Comparison of ENCODE assay signal across 1 cellular context in genomic region chr19:17949956-17950309, GRCh38.
A peak's percentile ranks its signal among the peaks of the same experiment; 100 is the strongest.
TF ChIP-seq lines count a peak whose summit lies in the region.

No MANE protein-coding gene starts in this region.

TF ChIP-seq in HEK293, 187 proteins besides CTCF, POLR2A, EP300 and RAD21:
- TF ChIP-seq SETDB1 (IDR thresholded peaks at IDR 0.05; ENCODE audit: insufficient read length, low read length) (no peak), ZNF76 (tag by site-specific recombination; IDR thresholded peaks at IDR 0.05; ENCODE audit: borderline replicate concordance, low read depth) (peak; percentile 81), ZNF140 (tag by site-specific recombination; IDR thresholded peaks at IDR 0.05) (no peak), IKZF3 (tag by site-specific recombination; IDR thresholded peaks at IDR 0.05) (peak; percentile 64), ZNF341 (tag by site-specific recombination; IDR thresholded peaks at IDR 0.05; ENCODE audit: low read depth) (peak; percentile 95), ZNF114 (tag by site-specific recombination; IDR thresholded peaks at IDR 0.05) (no peak), ZBTB20 (tag by site-specific recombination; IDR thresholded peaks at IDR 0.05) (peak; percentile 23; the same call in 1 of the 2 replicates), ZNF202 (tag by site-specific recombination; IDR thresholded peaks at IDR 0.05; ENCODE audit: borderline replicate concordance) (no peak), ZBTB17 (tag by site-specific recombination; IDR thresholded peaks at IDR 0.05) (peak; percentile 56; the same call in 1 of the 2 replicates), ZBTB48 (tag by site-specific recombination; IDR thresholded peaks at IDR 0.05) (peak; percentile 77; the same call in 1 of the 2 replicates), ZNF791 (tag by site-specific recombination; IDR thresholded peaks at IDR 0.05) (no peak), PRDM1 (tag by site-specific recombination; IDR thresholded peaks at IDR 0.05) (0 out of 2 replicates have a peak, but pooled peaks have one; percentile 7), ZNF18 (tag by site-specific recombination; IDR thresholded peaks at IDR 0.05) (peak; percentile 98), ZNF248 (tag by site-specific recombination; IDR thresholded peaks at IDR 0.05) (no peak)
- TF ChIP-seq, protein P1, sequence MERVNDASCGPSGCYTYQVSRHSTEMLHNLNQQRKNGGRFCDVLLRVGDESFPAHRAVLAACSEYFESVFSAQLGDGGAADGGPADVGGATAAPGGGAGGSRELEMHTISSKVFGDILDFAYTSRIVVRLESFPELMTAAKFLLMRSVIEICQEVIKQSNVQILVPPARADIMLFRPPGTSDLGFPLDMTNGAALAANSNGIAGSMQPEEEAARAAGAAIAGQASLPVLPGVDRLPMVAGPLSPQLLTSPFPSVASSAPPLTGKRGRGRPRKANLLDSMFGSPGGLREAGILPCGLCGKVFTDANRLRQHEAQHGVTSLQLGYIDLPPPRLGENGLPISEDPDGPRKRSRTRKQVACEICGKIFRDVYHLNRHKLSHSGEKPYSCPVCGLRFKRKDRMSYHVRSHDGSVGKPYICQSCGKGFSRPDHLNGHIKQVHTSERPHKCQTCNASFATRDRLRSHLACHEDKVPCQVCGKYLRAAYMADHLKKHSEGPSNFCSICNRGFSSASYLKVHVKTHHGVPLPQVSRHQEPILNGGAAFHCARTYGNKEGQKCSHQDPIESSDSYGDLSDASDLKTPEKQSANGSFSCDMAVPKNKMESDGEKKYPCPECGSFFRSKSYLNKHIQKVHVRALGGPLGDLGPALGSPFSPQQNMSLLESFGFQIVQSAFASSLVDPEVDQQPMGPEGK (tag by site-specific recombination; IDR thresholded peaks at IDR 0.05), result peak; percentile 34; the same call in 1 of the 2 replicates
